Comparison of ENCODE assay signal across 20 cellular contexts in genomic region chr4:164229255-164229654, GRCh38.
DNase-seq lines count a peak whose midpoint lies in the region; ATAC-seq and TF ChIP-seq lines count a peak whose summit lies in the region.
"Had no signal": no experiment of that assay in that cellular context is flagged by ENCODE, and none has a peak within 500 bp of the region (broad histone marks: within the 10 kb centered on the region; RNA-seq: fewer than 3 reads in every experiment).

No MANE protein-coding gene starts in this region.

- intact Hi-C loops in colonic mucosa (cut with DNase I) = no loop called here

- H3K27me3 ChIP-seq in colonic mucosa = no peaks in the 10 kb centered on the region
- H3K27me3 ChIP-seq: BE2C; BLaER1 treated with 17β-estradiol and CSF1 and Interleukin-3, amounts not matched to agents 10 nM and 100 nM had no signal

- peak overlapping the region; percentile 7 for H3K27ac ChIP-seq in cingulate gyrus (ENCODE audit: low read depth, low read length)
- no peak overlapping the region for H3K27ac ChIP-seq in colonic mucosa
- H3K27ac ChIP-seq: 22Rv1; BLaER1 treated with 17β-estradiol and CSF1 and Interleukin-3, amounts not matched to agents 10 nM and 100 nM; GM23248 had no signal

- H3K36me3 Mint-ChIP-seq in neural crest cell (ENCODE audit: low read depth) = no peaks in the 10 kb centered on the region
- H3K36me3 Mint-ChIP-seq in nephron progenitor cell (ENCODE audit: low read depth) = no peaks in the 10 kb centered on the region
- H3K36me3 Mint-ChIP-seq: CD14-positive monocyte; CD8-positive, alpha-beta memory T cell had no signal

- no peak overlapping the region for H3K4me3 ChIP-seq in colonic mucosa
- H3K4me3 ChIP-seq: BLaER1 treated with 17β-estradiol and CSF1 and Interleukin-3, amounts not matched to agents 10 nM and 100 nM; GM12878; GM23248 had no signal

- H3K36me3 ChIP-seq in colonic mucosa = no peaks in the 10 kb centered on the region
- H3K36me3 ChIP-seq: BE2C; BLaER1 treated with 17β-estradiol and CSF1 and Interleukin-3, amounts not matched to agents 10 nM and 100 nM had no signal

- no peaks in the 10 kb centered on the region for H3K27me3 Mint-ChIP-seq in neural crest cell (ENCODE audit: low read depth)
- H3K27me3 Mint-ChIP-seq in nephron progenitor cell (ENCODE audit: low read depth, poor library complexity) = no peaks in the 10 kb centered on the region
- H3K27me3 Mint-ChIP-seq: CD4-positive, alpha-beta T cell; CD8-positive, alpha-beta memory T cell had no signal

- no peaks in the 10 kb centered on the region for H3K4me1 ChIP-seq in colonic mucosa
- H3K4me1 ChIP-seq: BE2C; BLaER1 treated with 17β-estradiol and CSF1 and Interleukin-3, amounts not matched to agents 10 nM and 100 nM had no signal

- DNase-seq in Ammon's horn (ENCODE audit: low spot score) (peak; percentile 8), neural crest cell (ENCODE audit: low read depth, low spot score) (no peak), colonic mucosa (no peak), nephron progenitor cell (no peak)
- DNase-seq: BE2C; CD4-positive, alpha-beta T cell; CD8-positive, alpha-beta memory T cell; DMS 273 treated with DMSO at 0.1 percent for 48 hours; DMS79; EL; GDM1; GM23248; H7; HCEC 1CT had no signal

- no peak overlapping the region for H3K9ac ChIP-seq in colonic mucosa (ENCODE audit: low read depth in 2 of 2, low read length in 2 of 2)
- H3K9ac ChIP-seq: BLaER1 treated with 17β-estradiol and CSF1 and Interleukin-3, amounts not matched to agents 10 nM and 100 nM; GM23248 had no signal

- TF ChIP-seq CTCF in neural crest cell (conservative IDR thresholded peaks at IDR 0.05) (no peak), colonic mucosa (IDR thresholded peaks at IDR 0.05) (no peak), nephron progenitor cell (IDR thresholded peaks at IDR 0.05) (no peak)

- H3K9me3 ChIP-seq in colonic mucosa = no peaks in the 10 kb centered on the region
- H3K9me3 ChIP-seq: BE2C; BLaER1 treated with 17β-estradiol and CSF1 and Interleukin-3, amounts not matched to agents 10 nM and 100 nM had no signal

- H3K4me1 Mint-ChIP-seq in neural crest cell (no peaks in the 10 kb centered on the region), nephron progenitor cell (no peaks in the 10 kb centered on the region)
- H3K4me1 Mint-ChIP-seq: CD14-positive monocyte; CD8-positive, alpha-beta memory T cell had no signal

- H3K4me3 Mint-ChIP-seq in neural crest cell = no peak overlapping the region
- no peak overlapping the region for H3K4me3 Mint-ChIP-seq in nephron progenitor cell
- H3K4me3 Mint-ChIP-seq: CD14-positive monocyte; CD4-positive, alpha-beta T cell; CD8-positive, alpha-beta memory T cell had no signal

- ATAC-seq in HG03354 (IDR thresholded peaks at IDR 0.05; ENCODE audit: poor library complexity, severe bottlenecking, unreplicated experiment) = no peak
- ATAC-seq: GM12878 had no signal

- peak overlapping the region; percentile 4 for H3K27ac Mint-ChIP-seq in neural crest cell (ENCODE audit: unreplicated experiment)
- H3K27ac Mint-ChIP-seq in nephron progenitor cell = no peak overlapping the region
- H3K27ac Mint-ChIP-seq: CD14-positive monocyte; CD4-positive, alpha-beta T cell; CD8-positive, alpha-beta memory T cell had no signal

- H3K9me3 Mint-ChIP-seq in neural crest cell (no peaks in the 10 kb centered on the region), nephron progenitor cell (no peaks in the 10 kb centered on the region)
- H3K9me3 Mint-ChIP-seq: CD4-positive, alpha-beta T cell had no signal
